ENCODE assay signal across 1 cellular context in the genomic region with DNA sequence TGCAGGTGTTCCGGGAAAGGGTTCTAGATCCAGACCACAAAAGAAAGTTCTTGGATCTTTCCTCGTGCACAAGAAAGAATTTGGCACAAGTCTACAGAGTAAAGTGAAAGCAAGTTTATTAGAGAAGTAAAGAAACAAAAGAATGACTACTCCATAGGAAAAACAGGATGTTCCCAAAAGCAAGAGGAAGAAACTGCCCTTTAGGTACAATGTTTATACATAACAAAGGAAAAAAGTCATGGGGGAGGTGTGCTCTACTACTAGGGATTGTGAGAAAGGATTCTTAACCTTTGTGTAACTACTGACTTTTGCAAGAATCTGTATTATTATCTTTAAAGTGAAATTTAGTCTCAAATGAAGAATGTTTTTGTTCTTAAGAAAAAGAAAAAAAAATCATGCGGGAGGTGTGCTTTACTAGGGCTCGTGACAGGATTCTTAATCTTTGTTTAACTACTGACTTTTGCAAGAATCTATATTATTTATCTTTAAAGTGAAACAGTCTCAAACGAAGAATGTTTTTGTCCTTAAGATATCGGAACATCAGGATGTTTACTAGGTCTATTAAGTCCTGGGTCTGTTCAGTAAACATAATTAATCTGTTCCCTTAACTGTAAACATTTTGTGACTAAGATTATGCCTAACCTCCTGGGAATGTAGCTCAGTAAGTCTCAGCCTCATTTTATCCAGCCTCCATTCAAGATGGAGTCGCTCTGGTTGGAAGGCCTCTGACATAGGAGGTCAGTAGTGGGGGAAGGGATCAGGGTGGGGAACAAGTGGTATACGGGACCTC.
TF ChIP-seq lines count a peak whose summit lies in the region.

No MANE protein-coding gene starts in this region.

TF ChIP-seq in IMR-90, 13 proteins besides CTCF, POLR2A, EP300 and RAD21 (continued from another document):
- TF ChIP-seq, protein P1, sequence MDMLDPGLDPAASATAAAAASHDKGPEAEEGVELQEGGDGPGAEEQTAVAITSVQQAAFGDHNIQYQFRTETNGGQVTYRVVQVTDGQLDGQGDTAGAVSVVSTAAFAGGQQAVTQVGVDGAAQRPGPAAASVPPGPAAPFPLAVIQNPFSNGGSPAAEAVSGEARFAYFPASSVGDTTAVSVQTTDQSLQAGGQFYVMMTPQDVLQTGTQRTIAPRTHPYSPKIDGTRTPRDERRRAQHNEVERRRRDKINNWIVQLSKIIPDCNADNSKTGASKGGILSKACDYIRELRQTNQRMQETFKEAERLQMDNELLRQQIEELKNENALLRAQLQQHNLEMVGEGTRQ (IDR thresholded peaks at IDR 0.05; ENCODE audit: low read depth, low read length): no peak
